In genomic region chr1:161201828-161202712, GRCh38 we compare ENCODE assay signal across 1 cellular context.
TF ChIP-seq lines count a peak whose summit lies in the region.

TSS of gene NDUFS2 (plus strand) at chr1:161202367. CDS start at chr1:161202386, 19 bp downstream.

TF ChIP-seq in HepG2, 621 proteins besides CTCF, POLR2A, EP300 and RAD21 (continued from another document and continues in another):
- no peak for TF ChIP-seq SNAPC4 (CRISPR knock-in tag; IDR thresholded peaks at IDR 0.05)
- TF ChIP-seq NR0B2 (CRISPR knock-in tag; IDR thresholded peaks at IDR 0.05) = no peak
- TF ChIP-seq RNF2 (conservative IDR thresholded peaks at IDR 0.05; ENCODE audit: low read depth) = no peak
- no peak for TF ChIP-seq MNT (IDR thresholded peaks at IDR 0.05)
- TF ChIP-seq RFXAP (CRISPR knock-in tag; IDR thresholded peaks at IDR 0.05; ENCODE audit: borderline replicate concordance) = peak; percentile 38; the same call in 1 of the 2 replicates
- no peak for TF ChIP-seq ZNF468 (CRISPR knock-in tag; IDR thresholded peaks at IDR 0.05)
- TF ChIP-seq SETDB1 (CRISPR knock-in tag; IDR thresholded peaks at IDR 0.05; ENCODE audit: borderline replicate concordance) = no peak
- 0 out of 2 replicates have a peak, but pooled peaks have one; percentile 33 for TF ChIP-seq ZBTB7A (CRISPR knock-in tag; IDR thresholded peaks at IDR 0.05)
- no peak for TF ChIP-seq ZNF235 (CRISPR knock-in tag; IDR thresholded peaks at IDR 0.05; ENCODE audit: borderline replicate concordance)
- TF ChIP-seq NKX3-1 (CRISPR knock-in tag; IDR thresholded peaks at IDR 0.05) = peak; percentile 60; the same call in 1 of the 2 replicates
- 0 out of 4 replicates have a peak, but pooled peaks of 1 of the 2 experiments have one; percentile 32 for TF ChIP-seq ATF4 (CRISPR knock-in tag; IDR thresholded peaks at IDR 0.05)
- no peak for TF ChIP-seq ZFP62 (CRISPR knock-in tag; IDR thresholded peaks at IDR 0.05)
- TF ChIP-seq ATF6 (CRISPR knock-in tag; conservative IDR thresholded peaks at IDR 0.05) = no peak
- no peak for TF ChIP-seq SMARCE1 (IDR thresholded peaks at IDR 0.05; ENCODE audit: borderline replicate concordance)
- no peak; the same call in 1 of the 2 replicates for TF ChIP-seq CBX5 (CRISPR knock-in tag; IDR thresholded peaks at IDR 0.05; ENCODE audit: borderline replicate concordance)
- TF ChIP-seq TRIM22 (IDR thresholded peaks at IDR 0.05) = no peak
- TF ChIP-seq ESRRA (CRISPR knock-in tag; IDR thresholded peaks at IDR 0.05; ENCODE audit: low read depth) = peak; percentile 61; the same call in 1 of the 2 replicates
- TF ChIP-seq ZHX2 (IDR thresholded peaks at IDR 0.05; ENCODE audit: low read depth) = peak; percentile 99
- no peak for TF ChIP-seq ZHX2 (CRISPR knock-in tag; IDR thresholded peaks at IDR 0.05; ENCODE audit: borderline replicate concordance)
- TF ChIP-seq FOXP1 (IDR thresholded peaks at IDR 0.05) = no peak
- TF ChIP-seq FOXP1 (CRISPR knock-in tag; IDR thresholded peaks at IDR 0.05) = peak; percentile 23; the same call in 1 of the 2 replicates
- TF ChIP-seq FOXC1 (CRISPR knock-in tag; IDR thresholded peaks at IDR 0.05; ENCODE audit: borderline replicate concordance) = no peak; the same call in 1 of the 2 replicates
- no peak for TF ChIP-seq ZKSCAN1 (IDR thresholded peaks at IDR 0.05; ENCODE audit: low read length)
- no peak for TF ChIP-seq HMG20A (CRISPR knock-in tag; IDR thresholded peaks at IDR 0.05; ENCODE audit: borderline replicate concordance)
- peak; percentile 56; the same call in 1 of the 2 replicates for TF ChIP-seq NFKB2 (CRISPR knock-in tag; IDR thresholded peaks at IDR 0.05; ENCODE audit: borderline replicate concordance)
- TF ChIP-seq ARHGAP35 (CRISPR knock-in tag; IDR thresholded peaks at IDR 0.05; ENCODE audit: borderline replicate concordance) = no peak; the same call in 1 of the 2 replicates
- TF ChIP-seq AKNA (CRISPR knock-in tag; IDR thresholded peaks at IDR 0.05; ENCODE audit: borderline replicate concordance) = no peak; the same call in 1 of the 2 replicates
- no peak for TF ChIP-seq ZNF317 (CRISPR knock-in tag; IDR thresholded peaks at IDR 0.05)
